Comparison of ENCODE assay signal across 19 cellular contexts in genomic region chr9:98603821-98604383, GRCh38.
DNase-seq lines count a peak whose midpoint lies in the region; ATAC-seq and TF ChIP-seq lines count a peak whose summit lies in the region.
"Had no signal": no experiment of that assay in that cellular context is flagged by ENCODE, and none has a peak within 500 bp of the region (broad histone marks: within the 10 kb centered on the region; RNA-seq: fewer than 3 reads in every experiment).

No MANE protein-coding gene starts in this region.

- H3K27me3 ChIP-seq in GM23248 (replicated peaks; ENCODE audit: insufficient read depth) = no peaks in the 10 kb centered on the region
- H3K27me3 ChIP-seq in fibroblast of lung (ENCODE audit: control insufficient read depth, insufficient read depth, low read length) = no peaks in the 10 kb centered on the region
- no peaks in the 10 kb centered on the region for H3K27me3 ChIP-seq in tibial nerve
- H3K27me3 ChIP-seq: brain microvascular endothelial cell had no signal

- H3K27me3 Mint-ChIP-seq in glutamatergic neuron (ENCODE audit: unreplicated experiment) = peaks cover 6% of the 10 kb centered on the region
- H3K27me3 Mint-ChIP-seq in natural killer cell treated with Interleukin-12 subunit alpha and Interleukin-12 subunit beta and Interleukin-15 and Interleukin-18, amount 100 ng/mL, for 72 hours = peaks cover 9 to 20% of the 10 kb centered on the region in 2 donors

- peaks cover 5% of the 10 kb centered on the region for H3K36me3 Mint-ChIP-seq in glutamatergic neuron (ENCODE audit: unreplicated experiment)
- H3K36me3 Mint-ChIP-seq in natural killer cell treated with Interleukin-12 subunit alpha and Interleukin-12 subunit beta and Interleukin-15 and Interleukin-18, amount 100 ng/mL, for 72 hours = no peaks in the 10 kb centered on the region
- H3K36me3 Mint-ChIP-seq: naive thymus-derived CD4-positive, alpha-beta T cell had no signal

- peaks cover 6% of the 10 kb centered on the region for H3K9me3 Mint-ChIP-seq in glutamatergic neuron (ENCODE audit: unreplicated experiment)
- H3K9me3 Mint-ChIP-seq in natural killer cell treated with Interleukin-12 subunit alpha and Interleukin-12 subunit beta and Interleukin-15 and Interleukin-18, amount 100 ng/mL, for 72 hours = no peaks in the 10 kb centered on the region
- H3K9me3 Mint-ChIP-seq: naive thymus-derived CD4-positive, alpha-beta T cell; stimulated activated naive CD8-positive, alpha-beta T cell treated with anti-CD3 and anti-CD28 coated beads, Interleukin-15, Interleukin-2, amounts not matched to agents 100 ng/mL and 50 ng/mL, for 24 hours had no signal

- TF ChIP-seq CTCF in fibroblast of lung (conservative IDR thresholded peaks at IDR 0.05 in 1 of 2, IDR thresholded peaks at IDR 0.05 in 1 of 2; ENCODE audit: low read depth in 1 of 2, low read length in 2 of 2) (no peak), glutamatergic neuron (IDR thresholded peaks at IDR 0.05; ENCODE audit: partially characterized antibody, unreplicated experiment) (no peak), tibial nerve (IDR thresholded peaks at IDR 0.05) (no peak)

- peaks cover 33% of the 10 kb centered on the region for H3K4me1 Mint-ChIP-seq in glutamatergic neuron (ENCODE audit: low read depth, unreplicated experiment)
- no peaks in the 10 kb centered on the region for H3K4me1 Mint-ChIP-seq in natural killer cell treated with Interleukin-12 subunit alpha and Interleukin-12 subunit beta and Interleukin-15 and Interleukin-18, amount 100 ng/mL, for 72 hours (ENCODE audit: low read depth in 2 of 2)
- H3K4me1 Mint-ChIP-seq: naive thymus-derived CD4-positive, alpha-beta T cell had no signal

- H3K4me3 ChIP-seq in GM23248 = peak overlapping the region; percentile 17; the same call in 1 of the 2 replicates
- H3K4me3 ChIP-seq in fibroblast of lung (replicated peaks in 1 of 4; ENCODE audit: control extremely low read depth in 1 of 4, insufficient read depth in 1 of 4, low read depth in 3 of 4, low read length in 4 of 4) = no peak overlapping the region
- H3K4me3 ChIP-seq in tibial nerve = no peak overlapping the region
- H3K4me3 ChIP-seq: GM12878, psoas muscle, SJCRH30 had no signal

- H3K4me1 ChIP-seq in GM23248 (ENCODE audit: insufficient read depth) = peaks cover 36% of the 10 kb centered on the region
- H3K4me1 ChIP-seq in fibroblast of lung (ENCODE audit: control insufficient read depth, extremely low read depth, insufficient read depth, low read length) = peaks cover 3% of the 10 kb centered on the region
- no peaks in the 10 kb centered on the region for H3K4me1 ChIP-seq in tibial nerve
- H3K4me1 ChIP-seq: foreskin keratinocyte, psoas muscle, SJCRH30 had no signal

- no peak for ATAC-seq in natural killer cell treated with Interleukin-12 subunit alpha and Interleukin-12 subunit beta and Interleukin-15 and Interleukin-18, amount 100 ng/mL, for 72 hours
- ATAC-seq: foreskin keratinocyte; GM12878; naive thymus-derived CD4-positive, alpha-beta T cell; psoas muscle had no signal

- peak; percentile 92 for DNase-seq in GM23248
- DNase-seq in amniotic epithelial cell (ENCODE audit: low read depth) = peak; percentile 70
- DNase-seq in fibroblast of lung (ENCODE audit: low read depth in 2 of 2) = peak; percentile 44 to 68
- DNase-seq in posterior cingulate gyrus = peak in 8 of 10 donors; percentile 56 to 94 (median 74)
- DNase-seq in glutamatergic neuron = no peak
- no peak for DNase-seq in tibial nerve (ENCODE audit: low spot score in 2 of 2)
- DNase-seq in UCSD-AML1 (lab: John Stamatoyannopoulos, UW; ENCODE audit: unreplicated experiment) = no peak
- no peak for DNase-seq in natural killer cell treated with Interleukin-12 subunit alpha and Interleukin-12 subunit beta and Interleukin-15 and Interleukin-18, amount 100 ng/mL, for 72 hours (ENCODE audit: low spot score)
- DNase-seq: activated CD8-positive, alpha-beta memory T cell treated with anti-CD3 and anti-CD28 coated beads, Interleukin-2, amount 50 U/mL, for 4 hours; brain microvascular endothelial cell; foreskin keratinocyte; Karpas-422; naive thymus-derived CD4-positive, alpha-beta T cell; NCI-H1417; NCI-H2227 treated with DMSO at 0.1 percent for 48 hours; psoas muscle; SJCRH30 had no signal

- intact Hi-C loops in posterior cingulate gyrus (cut with DNase I) = no loop called here

- H3K9me3 ChIP-seq in GM23248 (ENCODE audit: low read depth) (no peaks in the 10 kb centered on the region), fibroblast of lung (ENCODE audit: control insufficient read depth, insufficient read depth, low read depth, low read length) (no peaks in the 10 kb centered on the region), tibial nerve (no peaks in the 10 kb centered on the region)
- H3K9me3 ChIP-seq: psoas muscle, SJCRH30 had no signal

- H3K79me2 ChIP-seq in GM23248 (ENCODE audit: insufficient read depth) (no peaks in the 10 kb centered on the region), fibroblast of lung (ENCODE audit: control insufficient read depth, insufficient read depth, low read length) (no peaks in the 10 kb centered on the region)

- peak overlapping the region; percentile 75 for H3K4me2 ChIP-seq in GM23248 (ENCODE audit: unreplicated experiment)
- H3K4me2 ChIP-seq in fibroblast of lung (ENCODE audit: extremely low read depth, insufficient read depth, low read length) = no peak overlapping the region

- in situ Hi-C loops in GM23248 (cut with MboI) = no loop called here

- WGBS in GM23248 (ENCODE audit: low coverage in 1 of 2, low lambda C conversion rate in 2 of 2, missing lambda C conversion rate in 2 of 2), 2 experiments = 27 to 30% methylated on average over 13 of the region's 13 CpGs
- 80 to 88% methylated on average over 13 of the region's 13 CpGs for whole genome bisulfite sequencing in tibial nerve, 2 donors

- H3F3A ChIP-seq in GM23248 (ENCODE audit: insufficient read depth) = peaks cover 21% of the 10 kb centered on the region

- no peak for TF ChIP-seq EP300 in tibial nerve (IDR thresholded peaks at IDR 0.05)

- H3K27ac Mint-ChIP-seq in glutamatergic neuron (ENCODE audit: unreplicated experiment) = no peak overlapping the region
- no peak overlapping the region for H3K27ac Mint-ChIP-seq in natural killer cell treated with Interleukin-12 subunit alpha and Interleukin-12 subunit beta and Interleukin-15 and Interleukin-18, amount 100 ng/mL, for 72 hours
- H3K27ac Mint-ChIP-seq: naive thymus-derived CD4-positive, alpha-beta T cell; stimulated activated naive CD8-positive, alpha-beta T cell treated with anti-CD3 and anti-CD28 coated beads, Interleukin-15, Interleukin-2, amounts not matched to agents 100 ng/mL and 50 ng/mL, for 24 hours had no signal

- H2AFZ ChIP-seq in GM23248 (peak overlapping the region; percentile 79), fibroblast of lung (ENCODE audit: low read length) (no peak overlapping the region)

- H3K36me3 ChIP-seq in GM23248 (ENCODE audit: low read depth) (no peaks in the 10 kb centered on the region), fibroblast of lung (ENCODE audit: control insufficient read depth, insufficient read depth, low read length) (no peaks in the 10 kb centered on the region), tibial nerve (no peaks in the 10 kb centered on the region)
- H3K36me3 ChIP-seq: brain microvascular endothelial cell, SJCRH30 had no signal

- H4K20me1 ChIP-seq in GM23248 (ENCODE audit: insufficient read depth) (no peaks in the 10 kb centered on the region), fibroblast of lung (ENCODE audit: control insufficient read depth, extremely low read depth, insufficient read depth, low read length) (no peaks in the 10 kb centered on the region)

- no peak overlapping the region for H3K4me3 Mint-ChIP-seq in glutamatergic neuron (ENCODE audit: unreplicated experiment)
- no peak overlapping the region for H3K4me3 Mint-ChIP-seq in natural killer cell treated with Interleukin-12 subunit alpha and Interleukin-12 subunit beta and Interleukin-15 and Interleukin-18, amount 100 ng/mL, for 72 hours
- H3K4me3 Mint-ChIP-seq: naive thymus-derived CD4-positive, alpha-beta T cell; stimulated activated naive CD8-positive, alpha-beta T cell treated with anti-CD3 and anti-CD28 coated beads, Interleukin-15, Interleukin-2, amounts not matched to agents 100 ng/mL and 50 ng/mL, for 24 hours had no signal

- peak overlapping the region; percentile 44 for H3K9ac ChIP-seq in GM23248
- H3K9ac ChIP-seq in fibroblast of lung (ENCODE audit: insufficient read depth, low read length) = no peak overlapping the region

- no peak for TF ChIP-seq POLR2A in tibial nerve (IDR thresholded peaks at IDR 0.05)

- H3K27ac ChIP-seq in GM23248 (peak overlapping the region; percentile 66), fibroblast of lung (ENCODE audit: insufficient read depth, low read length) (no peak overlapping the region), tibial nerve (no peak overlapping the region)
- H3K27ac ChIP-seq: brain microvascular endothelial cell, foreskin keratinocyte, psoas muscle, SJCRH30 had no signal

- no peaks in the 10 kb centered on the region for H3K9me2 ChIP-seq in GM23248 (ENCODE audit: insufficient read depth)

Comparison
In these comparisons a context has a peak if more than half of its experiments do, and no peak if none do; other contexts are left out.
1. DNase-seq: peak in GM23248 (single experiment), amniotic epithelial cell (single experiment), fibroblast of lung (2 of 2) and posterior cingulate gyrus (8 of 10); none in glutamatergic neuron (single experiment), tibial nerve (0 of 2), UCSD-AML1 (single experiment) and natural killer cell treated with Interleukin-12 subunit alpha and Interleukin-12 subunit beta and Interleukin-15 and Interleukin-18, amount 100 ng/mL, for 72 hours (single experiment).